Comparison of ENCODE assay signal across 15 cellular contexts in genomic region chr13:90683711-90684131, GRCh38.
DNase-seq lines count a peak whose midpoint lies in the region; ATAC-seq, FAIRE-seq and TF ChIP-seq lines count a peak whose summit lies in the region.
"Had no signal": no experiment of that assay in that cellular context is flagged by ENCODE, and none has a peak within 500 bp of the region (broad histone marks: within the 10 kb centered on the region; RNA-seq: fewer than 3 reads in every experiment).

No MANE protein-coding gene starts in this region.

- H2BK5ac ChIP-seq in IMR-90 (ENCODE audit: low read depth, low read length, poor library complexity, severe bottlenecking) (no peak overlapping the region), mesendoderm (ENCODE audit: low read length) (no peak overlapping the region), trophoblast cell (ENCODE audit: low read depth, low read length, poor library complexity) (no peak overlapping the region)

- H3K9me1 ChIP-seq in IMR-90 (ENCODE audit: insufficient read depth, low read length), result no peaks in the 10 kb centered on the region

- no peak for DNase-seq in GM12891 (ENCODE audit: insufficient read length, low spot score)
- DNase-seq in IMR-90, result peak; percentile 56
- peak; percentile 57 for DNase-seq in cerebellar cortex (ENCODE audit: low spot score)
- peak; percentile 26 for DNase-seq in mesendoderm
- DNase-seq in WERI-Rb-1, result no peak
- DNase-seq in trophoblast cell, result no peak
- no peak for DNase-seq in brain microvascular endothelial cell
- DNase-seq: BE2C; CD4-positive, alpha-beta memory T cell; EL; MV-4-11; NCI-H1436; NCI-H2029 treated with DMSO at 0.1 percent for 48 hours; NCI-H526 had no signal

- H2BK15ac ChIP-seq in IMR-90 (ENCODE audit: low read depth, low read length), result no peak overlapping the region
- H2BK15ac ChIP-seq in mesendoderm (replicated peaks; ENCODE audit: low read depth), result no peak overlapping the region

- CTCF ChIA-PET in IMR-90 (lab: Yijun Ruan, JAX), result no interaction called here

- ATAC-seq in IMR-90 (ENCODE audit: low read depth), result no peak
- ATAC-seq: HCT116 had no signal

- H3K9me3 ChIP-seq in IMR-90 (ENCODE audit: control insufficient read depth, insufficient read depth, low read length) (no peaks in the 10 kb centered on the region), WERI-Rb-1 (ENCODE audit: severe bottlenecking) (no peaks in the 10 kb centered on the region), trophoblast cell (ENCODE audit: insufficient read depth, low read depth, low read length) (no peaks in the 10 kb centered on the region)
- H3K9me3 ChIP-seq: BE2C had no signal

- H2BK12ac ChIP-seq in trophoblast cell (ENCODE audit: low read length), result no peak overlapping the region

- H3K18ac ChIP-seq in IMR-90 (ENCODE audit: low read depth, low read length), result no peak overlapping the region
- H3K18ac ChIP-seq in mesendoderm (ENCODE audit: low read length), result no peak overlapping the region
- H3K18ac ChIP-seq in trophoblast cell (ENCODE audit: low read length), result no peak overlapping the region

- H3K4me2 ChIP-seq in IMR-90 (ENCODE audit: low read depth, low read length), result no peak overlapping the region
- H3K4me2 ChIP-seq in mesendoderm (ENCODE audit: low read length), result no peak overlapping the region
- H3K4me2 ChIP-seq in trophoblast cell (ENCODE audit: low read length), result no peak overlapping the region

- no peak overlapping the region for H3K4me3 ChIP-seq in IMR-90 (ENCODE audit: insufficient read depth, low read depth, low read length)
- H3K4me3 ChIP-seq in mesendoderm (ENCODE audit: low read length), result no peak overlapping the region
- H3K4me3 ChIP-seq in WERI-Rb-1 (ENCODE audit: low read depth, low read length), result no peak overlapping the region
- H3K4me3 ChIP-seq in trophoblast cell (ENCODE audit: low read depth, low read length), result no peak overlapping the region
- H3K4me3 ChIP-seq in brain microvascular endothelial cell (ENCODE audit: low read depth, low read length), result no peak overlapping the region

- BruUV-seq in IMR-90 (replicated peaks; lab: Mats Ljungman, UMichigan), result no TSS peak

- dilution Hi-C loops in IMR-90 (cut with HindIII; ENCODE audit: low sequenced_read_pairs, unreplicated experiment), result no loop called here

- H2AFZ ChIP-seq in IMR-90 (replicated peaks; ENCODE audit: low read length, poor library complexity) (no peak overlapping the region), trophoblast cell (ENCODE audit: insufficient read depth, low read length, poor library complexity) (no peak overlapping the region)

- H3K27me3 ChIP-seq in IMR-90 (ENCODE audit: control insufficient read depth, insufficient read depth, low read length) (no peaks in the 10 kb centered on the region), mesendoderm (ENCODE audit: insufficient read depth, low read length, poor library complexity) (no peaks in the 10 kb centered on the region), WERI-Rb-1 (ENCODE audit: insufficient read depth, low read depth, severe bottlenecking) (no peaks in the 10 kb centered on the region), trophoblast cell (ENCODE audit: insufficient read depth, low read length) (no peaks in the 10 kb centered on the region), brain microvascular endothelial cell (replicated peaks) (no peaks in the 10 kb centered on the region)
- H3K27me3 ChIP-seq: BE2C had no signal

- no peak for TF ChIP-seq CTCF in IMR-90 (conservative IDR thresholded peaks at IDR 0.05; ENCODE audit: low read depth, low read length)
- no peak for TF ChIP-seq CTCF in WERI-Rb-1 (IDR thresholded peaks at IDR 0.05; ENCODE audit: low read depth, low read length)
- TF ChIP-seq CTCF in brain microvascular endothelial cell (IDR thresholded peaks at IDR 0.05; ENCODE audit: low read depth, low read length, missing control alignments), result no peak

- intact Hi-C loops in IMR-90 (cut with micrococcal nuclease), result no loop called here

- no peaks in the 10 kb centered on the region for H4K20me1 ChIP-seq in IMR-90 (ENCODE audit: insufficient read depth, low read length)

- no peak overlapping the region for H4K91ac ChIP-seq in IMR-90 (ENCODE audit: insufficient read depth, low read depth, low read length)
- H4K91ac ChIP-seq in trophoblast cell (ENCODE audit: low read depth, low read length), result no peak overlapping the region

- H3K27ac ChIP-seq in IMR-90 (ENCODE audit: insufficient read depth, low read length) (no peak overlapping the region), mesendoderm (ENCODE audit: low read depth, low read length) (no peak overlapping the region), WERI-Rb-1 (no peak overlapping the region), trophoblast cell (ENCODE audit: low read depth, low read length) (no peak overlapping the region), brain microvascular endothelial cell (no peak overlapping the region)

- H3K79me1 ChIP-seq in IMR-90 (ENCODE audit: low read depth in 1 of 2, low read length in 2 of 2) (no peaks in the 10 kb centered on the region), mesendoderm (ENCODE audit: low read length) (no peaks in the 10 kb centered on the region), trophoblast cell (ENCODE audit: low read length) (no peaks in the 10 kb centered on the region)

- TF ChIP-seq RAD21 in IMR-90 (IDR thresholded peaks at IDR 0.05; ENCODE audit: low read length), result no peak

- no peak overlapping the region for H3K14ac ChIP-seq in IMR-90 (replicated peaks; ENCODE audit: low read depth, low read length)
- H3K14ac ChIP-seq in trophoblast cell (ENCODE audit: low read length), result no peak overlapping the region

- H3K79me2 ChIP-seq in mesendoderm (ENCODE audit: control insufficient read depth, insufficient read depth, low read length) (no peaks in the 10 kb centered on the region), trophoblast cell (ENCODE audit: control insufficient read depth, insufficient read depth, low read length, poor library complexity) (no peaks in the 10 kb centered on the region)

- H4K12ac ChIP-seq in trophoblast cell (ENCODE audit: low read depth, low read length), result no peak overlapping the region

- H3K4ac ChIP-seq in IMR-90 (ENCODE audit: low read depth, low read length) (no peak overlapping the region), mesendoderm (ENCODE audit: low read depth, low read length) (no peak overlapping the region), trophoblast cell (ENCODE audit: low read depth, low read length) (no peak overlapping the region)

- H3K9ac ChIP-seq in IMR-90 (ENCODE audit: low read depth, low read length), result no peak overlapping the region
- no peak overlapping the region for H3K9ac ChIP-seq in mesendoderm (ENCODE audit: low read length)
- no peak overlapping the region for H3K9ac ChIP-seq in trophoblast cell (ENCODE audit: low read length)

- POLR2A ChIA-PET in IMR-90 (lab: Charles Lee; ENCODE audit: unreplicated experiment), result no interaction called here

- no peak overlapping the region for H3K56ac ChIP-seq in IMR-90 (ENCODE audit: extremely low read depth, insufficient read depth, low read length)
- H3K56ac ChIP-seq in mesendoderm (ENCODE audit: low read length), result no peak overlapping the region

- whole genome bisulfite sequencing in IMR-90 (ENCODE audit: extremely low coverage in 2 of 2, insufficient read length in 1 of 2), 2 experiments, result no CpG with 5 or more reads among the region's 6 CpGs
- WGBS in mesendoderm (ENCODE audit: extremely low coverage, insufficient coverage, low lambda C conversion rate), result no CpG with 5 or more reads among the region's 6 CpGs
- no CpG with 5 or more reads among the region's 6 CpGs for WGBS in trophoblast cell (ENCODE audit: extremely low coverage, insufficient coverage, insufficient read length)

- H3K36me3 ChIP-seq in IMR-90 (ENCODE audit: control insufficient read depth, insufficient read depth, low read length) (no peaks in the 10 kb centered on the region), mesendoderm (ENCODE audit: control insufficient read depth, insufficient read depth, low read length) (no peaks in the 10 kb centered on the region), WERI-Rb-1 (no peaks in the 10 kb centered on the region), trophoblast cell (ENCODE audit: control insufficient read depth in 1 of 2, insufficient read depth in 2 of 2, low read length in 2 of 2) (no peaks in the 10 kb centered on the region), brain microvascular endothelial cell (replicated peaks) (no peaks in the 10 kb centered on the region)
- H3K36me3 ChIP-seq: BE2C had no signal

- H3K23ac ChIP-seq in IMR-90 (ENCODE audit: low read depth, low read length) (no peak overlapping the region), mesendoderm (ENCODE audit: low read length) (no peak overlapping the region), trophoblast cell (ENCODE audit: low read length) (no peak overlapping the region)

- H4K5ac ChIP-seq in IMR-90 (ENCODE audit: low read depth, low read length) (no peak overlapping the region), mesendoderm (ENCODE audit: low read length) (no peak overlapping the region)

- H2BK20ac ChIP-seq in IMR-90 (ENCODE audit: low read depth, low read length), result no peak overlapping the region

- in situ Hi-C loops in IMR-90 (cut with MboI; ENCODE audit: low sequenced_read_pairs) (no loop called here), brain microvascular endothelial cell (cut with HindIII; ENCODE audit: low pct_ligation_motif_present, low sequenced_read_pairs) (no loop called here)

- no peak overlapping the region for H2BK120ac ChIP-seq in IMR-90 (ENCODE audit: low read depth, low read length)
- H2BK120ac ChIP-seq in mesendoderm (ENCODE audit: low read depth, low read length), result no peak overlapping the region
- H2BK120ac ChIP-seq in trophoblast cell (ENCODE audit: insufficient read depth, low read length, poor library complexity), result no peak overlapping the region

- H2AK9ac ChIP-seq in IMR-90 (replicated peaks; ENCODE audit: low read depth, low read length, poor library complexity), result no peak overlapping the region

- H3K4me1 ChIP-seq in IMR-90 (ENCODE audit: control insufficient read depth, insufficient read depth, low read length) (no peaks in the 10 kb centered on the region), mesendoderm (ENCODE audit: control insufficient read depth, low read depth, low read length) (no peaks in the 10 kb centered on the region), trophoblast cell (ENCODE audit: control insufficient read depth in 1 of 2, insufficient read depth in 2 of 2, low read length in 2 of 2) (no peaks in the 10 kb centered on the region)

- H4K8ac ChIP-seq in IMR-90 (ENCODE audit: low read depth in 2 of 2, low read length in 2 of 2) (no peak overlapping the region), mesendoderm (ENCODE audit: low read depth, low read length) (no peak overlapping the region), trophoblast cell (ENCODE audit: low read depth, low read length) (no peak overlapping the region)

- H2AK5ac ChIP-seq in IMR-90 (ENCODE audit: low read depth, low read length) (no peak overlapping the region), mesendoderm (ENCODE audit: low read length) (no peak overlapping the region), trophoblast cell (ENCODE audit: low read length) (no peak overlapping the region)

- peak; percentile 35 for FAIRE-seq in GM12891 (lab: Jason Lieb, UNC)

- TF ChIP-seq POLR2A in GM12891 (IDR thresholded peaks at IDR 0.05; ENCODE audit: low read depth, low read length) (no peak), IMR-90 (IDR thresholded peaks at IDR 0.05; ENCODE audit: low read depth, low read length) (no peak)

TF ChIP-seq in GM12891, 5 proteins besides CTCF, POLR2A, EP300 and RAD21 (continues in another document):
- no peak for TF ChIP-seq PAX5 (IDR thresholded peaks at IDR 0.05; ENCODE audit: insufficient read depth, low read length, severe bottlenecking)

Comparison
In these comparisons a context has a peak if more than half of its experiments do, and no peak if none do; other contexts are left out.
1. DNase-seq: peak in IMR-90 (single experiment), cerebellar cortex (single experiment) and mesendoderm (single experiment); none in GM12891 (single experiment), WERI-Rb-1 (single experiment), trophoblast cell (0 of 2) and brain microvascular endothelial cell (single experiment).